In the genomic region with DNA sequence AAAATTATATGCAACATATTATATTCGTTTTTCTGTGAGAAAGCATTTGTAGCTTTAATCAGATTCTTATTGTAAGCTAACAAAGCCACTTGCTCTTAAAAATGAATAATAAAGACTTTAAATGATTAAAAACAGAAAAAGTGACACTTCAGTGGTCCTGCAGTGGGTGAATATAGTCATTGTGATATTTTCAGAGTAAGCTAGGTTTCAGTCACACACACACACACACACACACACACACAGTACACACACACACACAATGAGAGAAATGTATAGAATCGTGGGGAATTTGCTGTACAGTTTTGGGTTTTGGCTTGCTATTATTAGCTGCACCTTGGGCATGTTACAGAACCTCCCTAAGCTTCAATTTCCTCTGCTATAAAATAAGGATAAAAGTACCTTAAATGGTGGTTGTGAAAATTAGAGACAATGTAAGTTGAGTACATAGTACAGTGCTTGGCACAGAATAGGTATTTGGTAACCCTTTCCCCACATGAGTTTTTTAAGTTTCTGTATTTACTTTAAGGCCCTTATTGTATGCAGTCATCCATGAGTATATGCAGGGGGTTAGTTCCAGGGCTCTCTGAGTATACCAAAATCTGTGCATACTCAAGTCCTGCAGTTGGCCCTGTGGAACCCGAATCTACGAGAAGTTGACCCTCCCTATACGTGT, we compare ENCODE assay signal across 1 cellular context.
TF ChIP-seq lines count a peak whose summit lies in the region.

No MANE protein-coding gene starts in this region.

TF ChIP-seq in IMR-90, 13 proteins besides CTCF, POLR2A, EP300 and RAD21:
- TF ChIP-seq, protein P1, sequence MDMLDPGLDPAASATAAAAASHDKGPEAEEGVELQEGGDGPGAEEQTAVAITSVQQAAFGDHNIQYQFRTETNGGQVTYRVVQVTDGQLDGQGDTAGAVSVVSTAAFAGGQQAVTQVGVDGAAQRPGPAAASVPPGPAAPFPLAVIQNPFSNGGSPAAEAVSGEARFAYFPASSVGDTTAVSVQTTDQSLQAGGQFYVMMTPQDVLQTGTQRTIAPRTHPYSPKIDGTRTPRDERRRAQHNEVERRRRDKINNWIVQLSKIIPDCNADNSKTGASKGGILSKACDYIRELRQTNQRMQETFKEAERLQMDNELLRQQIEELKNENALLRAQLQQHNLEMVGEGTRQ (IDR thresholded peaks at IDR 0.05; ENCODE audit: low read depth, low read length), result no peak
- TF ChIP-seq NFE2L2 (IDR thresholded peaks at IDR 0.05; ENCODE audit: low read depth, low read length) (no peak), MAFK (IDR thresholded peaks at IDR 0.05; ENCODE audit: low read depth, low read length) (no peak), FOS (IDR thresholded peaks at IDR 0.05; ENCODE audit: low read depth, low read length) (no peak), SMC3 (IDR thresholded peaks at IDR 0.05; ENCODE audit: low read depth, low read length) (no peak), RCOR1 (IDR thresholded peaks at IDR 0.05; ENCODE audit: insufficient replicate concordance, low read length) (no peak), CEBPB (IDR thresholded peaks at IDR 0.05; ENCODE audit: low read depth, low read length) (no peak), RFX5 (IDR thresholded peaks at IDR 0.05; ENCODE audit: low read depth, low read length) (no peak), MAZ (IDR thresholded peaks at IDR 0.05; ENCODE audit: borderline replicate concordance, low read depth, low read length) (no peak), CHD1 (IDR thresholded peaks at IDR 0.05; ENCODE audit: low read depth, low read length) (no peak), MXI1 (IDR thresholded peaks at IDR 0.05; ENCODE audit: borderline replicate concordance, low read depth, low read length) (no peak), BHLHE40 (IDR thresholded peaks at IDR 0.05; ENCODE audit: low read depth, low read length) (no peak)
- TF ChIP-seq, protein P2, sequence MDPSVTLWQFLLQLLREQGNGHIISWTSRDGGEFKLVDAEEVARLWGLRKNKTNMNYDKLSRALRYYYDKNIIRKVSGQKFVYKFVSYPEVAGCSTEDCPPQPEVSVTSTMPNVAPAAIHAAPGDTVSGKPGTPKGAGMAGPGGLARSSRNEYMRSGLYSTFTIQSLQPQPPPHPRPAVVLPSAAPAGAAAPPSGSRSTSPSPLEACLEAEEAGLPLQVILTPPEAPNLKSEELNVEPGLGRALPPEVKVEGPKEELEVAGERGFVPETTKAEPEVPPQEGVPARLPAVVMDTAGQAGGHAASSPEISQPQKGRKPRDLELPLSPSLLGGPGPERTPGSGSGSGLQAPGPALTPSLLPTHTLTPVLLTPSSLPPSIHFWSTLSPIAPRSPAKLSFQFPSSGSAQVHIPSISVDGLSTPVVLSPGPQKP (IDR thresholded peaks at IDR 0.05; ENCODE audit: borderline replicate concordance, low read depth, low read length), result no peak
TF ChIP-seq in IMR-90: peak in this region for 0.
